In genomic region chr6:30721198-30722024, GRCh38 we compare ENCODE assay signal across 8 cellular contexts. TPM values are rescaled to one million over a fixed set of nuclear protein-coding genes. Genes with fewer than 3 reads are reported as not detected.
DNase-seq lines count a peak whose midpoint lies in the region; ATAC-seq and TF ChIP-seq lines count a peak whose summit lies in the region.

No MANE protein-coding gene starts in this region.

- peak overlapping the region; percentile 94 to 99 (median 98) for H3K27ac ChIP-seq in gastroesophageal sphincter
- peak overlapping the region; percentile 81 for H3K27ac ChIP-seq in substantia nigra (ENCODE audit: low read depth, low read length, poor library complexity, severe bottlenecking)

- CTCF ChIA-PET in activated naive CD4-positive, alpha-beta T cell treated with anti-CD3 and anti-CD28 coated beads for 36 hours (lab: Charles Lee): interaction anchor here (0.6 to 19.6 kb wide), 14 partner anchors 9 to 366 kb away, joined by 3 to 346 read pairs (median 6); partner anchors contain the start of genes ABCF1 and DHX16

- H3K27me3 Mint-ChIP-seq in activated naive CD4-positive, alpha-beta T cell treated with anti-CD3 and anti-CD28 coated beads for 36 hours (ENCODE audit: low read depth): no peaks in the 10 kb centered on the region

- no peak for TF ChIP-seq EP300 in gastroesophageal sphincter (IDR thresholded peaks at IDR 0.05)

- TF ChIP-seq CTCF in BE2C (IDR thresholded peaks at IDR 0.05; ENCODE audit: low read depth, low read length) (0 out of 2 replicates have a peak, but pooled peaks have one; percentile 15), gastroesophageal sphincter (IDR thresholded peaks at IDR 0.05) (peak in 3 of 4 experiments; percentile 56 to 67 (median 62))

- peaks cover 49% of the 10 kb centered on the region for H3K4me1 Mint-ChIP-seq in activated naive CD4-positive, alpha-beta T cell treated with anti-CD3 and anti-CD28 coated beads for 36 hours (ENCODE audit: low read depth)

- peak overlapping the region; percentile 98 for H3K4me3 Mint-ChIP-seq in activated naive CD4-positive, alpha-beta T cell treated with anti-CD3 and anti-CD28 coated beads for 36 hours

- H3K27me3 ChIP-seq in BE2C: peaks cover 3% of the 10 kb centered on the region
- no peaks in the 10 kb centered on the region for H3K27me3 ChIP-seq in gastroesophageal sphincter

- 1% methylated on average over 9 to 45 of the region's 71 CpGs for WGBS in gastroesophageal sphincter (ENCODE audit: low coverage in 1 of 2), 2 donors

- peaks cover 56% of the 10 kb centered on the region for H3K36me3 ChIP-seq in BE2C
- H3K36me3 ChIP-seq in gastroesophageal sphincter: peaks cover 0 to 40% of the 10 kb centered on the region in 2 donors

- no peaks in the 10 kb centered on the region for H3K9me3 Mint-ChIP-seq in activated naive CD4-positive, alpha-beta T cell treated with anti-CD3 and anti-CD28 coated beads for 36 hours

- H3K36me3 Mint-ChIP-seq in activated naive CD4-positive, alpha-beta T cell treated with anti-CD3 and anti-CD28 coated beads for 36 hours (ENCODE audit: low read depth): peaks cover 65% of the 10 kb centered on the region

- H3K27ac Mint-ChIP-seq in activated naive CD4-positive, alpha-beta T cell treated with anti-CD3 and anti-CD28 coated beads for 36 hours: peak overlapping the region; percentile 97

- intact Hi-C loops in activated naive CD4-positive, alpha-beta T cell treated with anti-CD3 and anti-CD28 coated beads for 36 hours (cut with micrococcal nuclease): loop anchor here (1.0 to 5.0 kb wide), 6 partner anchors 13 to 509 kb away; partner anchors contain the start of genes ABCF1, C6orf136, GNL1 and TRIM26

- H3K4me1 ChIP-seq in BE2C: peaks cover 6% of the 10 kb centered on the region
- peaks cover 2 to 76% (median 28%) of the 10 kb centered on the region in 3 donors for H3K4me1 ChIP-seq in gastroesophageal sphincter

- ATAC-seq in GM19397 (IDR thresholded peaks at IDR 0.05; ENCODE audit: unreplicated experiment) (peak; percentile 39), gastroesophageal sphincter (peak; percentile 55)

- H3K9me3 ChIP-seq in BE2C (no peaks in the 10 kb centered on the region), gastroesophageal sphincter (no peaks in the 10 kb centered on the region)

- peak overlapping the region; percentile 96 for H3K4me3 ChIP-seq in BE2C (ENCODE audit: low read depth, low read length)
- H3K4me3 ChIP-seq in gastroesophageal sphincter: peak overlapping the region; percentile 91 to 94

- peak; percentile 34 to 52 for TF ChIP-seq POLR2A in gastroesophageal sphincter (IDR thresholded peaks at IDR 0.05)

- in situ Hi-C loops in SK-MEL-5 (cut with HindIII; ENCODE audit: low pct_unique_long_range_greater_than_20kb, low sequenced_read_pairs): no loop called here

- DNase-seq in BE2C (peak; percentile 95), NAMALWA (ENCODE audit: low spot score) (peak; percentile 92), SK-MEL-5 (ENCODE audit: low read depth, low spot score) (peak; percentile 86), nucleus accumbens (lab: John Stamatoyannopoulos, UW) (peak in 55 of 56 donors; percentile 49 to 93 (median 80)), substantia nigra (lab: John Stamatoyannopoulos, UW) (peak; percentile 21 to 94 (median 74))
- peak; percentile 92 for DNase-seq in activated naive CD4-positive, alpha-beta T cell treated with anti-CD3 and anti-CD28 coated beads for 36 hours

RNA-seq across cellular contexts. Expression of gene TUBB, which starts 1.3 kb away (rescaled TPM):
- 764 TPM for polyA plus RNA-seq in BE2C (2012; ENCODE audit: insufficient read depth, insufficient read length, low read depth)
- total RNA-seq in SK-MEL-5 (2014; rRNA removed; shearing (Covaris generic)): 457 and 505 TPM in 2 replicates
- 852 and 1,049 TPM in 2 replicates for polyA plus RNA-seq in SK-MEL-5 (2015; cell fraction: cytosol; rRNA removed)
- 198 and 227 TPM in 2 replicates for polyA plus RNA-seq in SK-MEL-5 (2015; cell fraction: nucleus; rRNA removed)
- 1,000 to 10,000 TPM; 1,781 to 1,838 TPM for total RNA-seq in activated naive CD4-positive, alpha-beta T cell treated with anti-CD3 and anti-CD28 coated beads for 36 hours
- 100 to 1,000 TPM; 184 to 351 (median 236) TPM for total RNA-seq in gastroesophageal sphincter

RNA-seq across cellular contexts. Expression of gene MDC1, which starts 4.3 kb away (rescaled TPM):
- polyA plus RNA-seq in BE2C (2012; ENCODE audit: insufficient read depth, insufficient read length, low read depth): 41.4 TPM
- total RNA-seq in SK-MEL-5 (2014; rRNA removed; shearing (Covaris generic)): 5.0 and 12.0 TPM in 2 replicates
- 25.5 and 35.9 TPM in 2 replicates for polyA plus RNA-seq in SK-MEL-5 (2015; cell fraction: cytosol; rRNA removed)
- 61.4 and 79.4 TPM in 2 replicates for polyA plus RNA-seq in SK-MEL-5 (2015; cell fraction: nucleus; rRNA removed)
- 10 to 100 TPM; 84.1 to 84.8 TPM for total RNA-seq in activated naive CD4-positive, alpha-beta T cell treated with anti-CD3 and anti-CD28 coated beads for 36 hours
- 10 to 100 TPM in 3 of 4 donors, 1 to 10 TPM in 1; 9.8 to 16.7 (median 13.1) TPM for total RNA-seq in gastroesophageal sphincter

RNA-seq across cellular contexts. Expression of gene FLOT1, which starts 21.1 kb away (rescaled TPM):
- 190 TPM for polyA plus RNA-seq in BE2C (2012; ENCODE audit: insufficient read depth, insufficient read length, low read depth)
- total RNA-seq in SK-MEL-5 (2014; rRNA removed; shearing (Covaris generic)): 159 and 182 TPM in 2 replicates
- 164 and 200 TPM in 2 replicates for polyA plus RNA-seq in SK-MEL-5 (2015; cell fraction: cytosol; rRNA removed)
- polyA plus RNA-seq in SK-MEL-5 (2015; cell fraction: nucleus; rRNA removed): 225 and 236 TPM in 2 replicates
- 100 to 1,000 TPM; 162 to 173 TPM for total RNA-seq in activated naive CD4-positive, alpha-beta T cell treated with anti-CD3 and anti-CD28 coated beads for 36 hours
- total RNA-seq in gastroesophageal sphincter: 100 to 1,000 TPM; 104 to 191 (median 152) TPM

RNA-seq across cellular contexts. Expression of gene IER3, which starts 22.9 kb away (rescaled TPM):
- 6.2 TPM for polyA plus RNA-seq in BE2C (2012; ENCODE audit: insufficient read depth, insufficient read length, low read depth)
- 143 and 149 TPM in 2 replicates for total RNA-seq in SK-MEL-5 (2014; rRNA removed; shearing (Covaris generic))
- 363 and 401 TPM in 2 replicates for polyA plus RNA-seq in SK-MEL-5 (2015; cell fraction: cytosol; rRNA removed)
- 208 and 244 TPM in 2 replicates for polyA plus RNA-seq in SK-MEL-5 (2015; cell fraction: nucleus; rRNA removed)
- total RNA-seq in activated naive CD4-positive, alpha-beta T cell treated with anti-CD3 and anti-CD28 coated beads for 36 hours: 10 to 100 TPM; 32.2 to 34.0 TPM
- total RNA-seq in gastroesophageal sphincter: 10 to 100 TPM in 3 of 4 donors, 1 to 10 TPM in 1; 5.6 to 31.9 (median 11.3) TPM

RNA-seq across cellular contexts. Expression of gene NRM, which starts 30.6 kb away (rescaled TPM):
- 58.5 TPM for polyA plus RNA-seq in BE2C (2012; ENCODE audit: insufficient read depth, insufficient read length, low read depth)
- 3.2 and 4.6 TPM in 2 replicates for total RNA-seq in SK-MEL-5 (2014; rRNA removed; shearing (Covaris generic))
- 20.5 and 22.0 TPM in 2 replicates for polyA plus RNA-seq in SK-MEL-5 (2015; cell fraction: cytosol; rRNA removed)
- 13.0 and 15.8 TPM in 2 replicates for polyA plus RNA-seq in SK-MEL-5 (2015; cell fraction: nucleus; rRNA removed)
- 10 to 100 TPM; 31.0 to 32.0 TPM for total RNA-seq in activated naive CD4-positive, alpha-beta T cell treated with anti-CD3 and anti-CD28 coated beads for 36 hours
- total RNA-seq in gastroesophageal sphincter: 1 to 10 TPM; 3.0 to 8.2 (median 6.0) TPM

Comparison
In these comparisons a context has a peak if more than half of its experiments do, and no peak if none do; other contexts are left out.
1. Peak in every context shown above with its lines: DNase-seq, ATAC-seq, H3K4me3 ChIP-seq and H3K27ac ChIP-seq.